ENCODE assay signal across 2 cellular contexts in genomic region chr5:149747141-149747832, GRCh38.
TF ChIP-seq lines count a peak whose summit lies in the region.

No MANE protein-coding gene starts in this region.

TF ChIP-seq in H1, 55 proteins besides CTCF, POLR2A, EP300 and RAD21:
- TF ChIP-seq BACH1 (IDR thresholded peaks at IDR 0.05; ENCODE audit: low read length) (no peak), CEBPB (IDR thresholded peaks at IDR 0.05; ENCODE audit: low read depth, low read length) (0 out of 2 replicates have a peak, but pooled peaks have one; percentile 8)
TF ChIP-seq in H1: peak in this region for 1.

TF ChIP-seq in HepG2, 621 proteins besides CTCF, POLR2A, EP300 and RAD21:
- TF ChIP-seq ZNF546 (CRISPR knock-in tag; conservative IDR thresholded peaks at IDR 0.05), result no peak
- peak; percentile 4; the same call in 1 of the 2 replicates for TF ChIP-seq CEBPB (IDR thresholded peaks at IDR 0.05; ENCODE audit: borderline replicate concordance, low read depth, low read length)
- peak; percentile 71; the same call in 1 of the 2 replicates for TF ChIP-seq HNRNPL (IDR thresholded peaks at IDR 0.05; ENCODE audit: low read depth, low read length)
- no peak for TF ChIP-seq ZFP36L1 (CRISPR knock-in tag; IDR thresholded peaks at IDR 0.05)
- TF ChIP-seq RXRA (CRISPR knock-in tag; IDR thresholded peaks at IDR 0.05), result peak; percentile 37; the same call in 1 of the 2 replicates
